In the genomic region with DNA sequence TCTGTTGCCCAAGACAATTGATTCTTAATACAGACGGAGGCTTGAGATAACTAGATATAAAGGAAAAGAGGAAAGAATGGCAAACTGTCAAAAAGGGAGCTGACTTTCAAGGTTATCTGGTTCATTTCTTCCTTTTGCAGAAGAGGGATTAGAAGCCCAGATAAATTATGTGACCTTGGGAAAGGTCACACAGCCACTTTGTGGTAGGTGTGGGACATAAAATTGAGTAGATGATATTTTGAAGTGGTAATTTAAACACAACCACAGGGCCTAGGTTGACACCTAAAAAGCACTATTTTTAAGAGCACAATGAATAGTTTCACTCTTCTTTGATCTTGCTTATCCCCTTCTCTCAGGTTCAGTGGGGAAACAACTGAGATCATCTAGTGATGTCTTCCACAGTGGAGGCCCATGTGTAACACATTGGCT, we compare ENCODE assay signal across 8 cellular contexts. TPM values are rescaled to one million over a fixed set of nuclear protein-coding genes. Genes with fewer than 3 reads are reported as not detected.
A peak's percentile ranks its signal among the peaks of the same experiment; 100 is the strongest.
DNase-seq lines count a peak whose midpoint lies in the region; ATAC-seq and TF ChIP-seq lines count a peak whose summit lies in the region.
"Had no signal": no experiment of that assay in that cellular context is flagged by ENCODE, and none has a peak within 500 bp of the region (broad histone marks: within the 10 kb centered on the region; RNA-seq: fewer than 3 reads in every experiment).

No MANE protein-coding gene starts in this region.

- no peaks in the 10 kb centered on the region for H3K27me3 Mint-ChIP-seq in natural killer cell treated with Interleukin-12 subunit alpha and Interleukin-12 subunit beta and Interleukin-15 and Interleukin-18, amount 100 ng/mL, for 72 hours
- H3K27me3 Mint-ChIP-seq in mesothelial cell of epicardium (ENCODE audit: low read depth), result peaks cover 3% of the 10 kb centered on the region

- peaks cover 25 to 39% of the 10 kb centered on the region in 2 donors for H3K4me1 Mint-ChIP-seq in natural killer cell treated with Interleukin-12 subunit alpha and Interleukin-12 subunit beta and Interleukin-15 and Interleukin-18, amount 100 ng/mL, for 72 hours (ENCODE audit: low read depth in 2 of 2)
- no peaks in the 10 kb centered on the region for H3K4me1 Mint-ChIP-seq in mesothelial cell of epicardium

- H3K36me3 ChIP-seq in SU-DHL-6 (ENCODE audit: low read length), result peaks cover 3% of the 10 kb centered on the region; the same call in 1 of the 2 replicates

- H3K9me3 ChIP-seq in SU-DHL-6 (ENCODE audit: insufficient read depth, low read length), result no peaks in the 10 kb centered on the region

- peak overlapping the region; percentile 24 for H3K9ac ChIP-seq in SU-DHL-6 (ENCODE audit: low read length)

- H3K9me2 ChIP-seq in SU-DHL-6 (replicated peaks; ENCODE audit: insufficient read depth, low read length), result no peaks in the 10 kb centered on the region

- no peaks in the 10 kb centered on the region for H4K20me1 ChIP-seq in SU-DHL-6 (ENCODE audit: low read depth, low read length)

- H3F3A ChIP-seq in SU-DHL-6 (ENCODE audit: insufficient read depth), result peaks cover 3% of the 10 kb centered on the region; the same call in 1 of the 2 replicates

- H3K36me3 Mint-ChIP-seq in natural killer cell treated with Interleukin-12 subunit alpha and Interleukin-12 subunit beta and Interleukin-15 and Interleukin-18, amount 100 ng/mL, for 72 hours, result peaks cover 4% of the 10 kb centered on the region
- no peaks in the 10 kb centered on the region for H3K36me3 Mint-ChIP-seq in mesothelial cell of epicardium

- peak overlapping the region; percentile 34 for H3K4me2 ChIP-seq in SU-DHL-6 (ENCODE audit: low read depth, low read length, poor library complexity, severe bottlenecking)

- TF ChIP-seq CTCF in SU-DHL-6 (IDR thresholded peaks at IDR 0.05; ENCODE audit: insufficient read depth, low read length, poor library complexity, severe bottlenecking), result no peak
- no peak for TF ChIP-seq CTCF in mesothelial cell of epicardium (IDR thresholded peaks at IDR 0.05; ENCODE audit: unreplicated experiment)

- H3K4me3 Mint-ChIP-seq in natural killer cell treated with Interleukin-12 subunit alpha and Interleukin-12 subunit beta and Interleukin-15 and Interleukin-18, amount 100 ng/mL, for 72 hours, result peak overlapping the region; percentile 93
- no peak overlapping the region for H3K4me3 Mint-ChIP-seq in mesothelial cell of epicardium

- peak overlapping the region; percentile 73 for H2AFZ ChIP-seq in SU-DHL-6 (ENCODE audit: low read depth, low read length, severe bottlenecking)

- peak overlapping the region; percentile 9 for H3K27ac ChIP-seq in SU-DHL-6 (ENCODE audit: low read depth, low read length)

- peaks cover 2% of the 10 kb centered on the region for H3K9me3 Mint-ChIP-seq in natural killer cell treated with Interleukin-12 subunit alpha and Interleukin-12 subunit beta and Interleukin-15 and Interleukin-18, amount 100 ng/mL, for 72 hours
- H3K9me3 Mint-ChIP-seq in mesothelial cell of epicardium, result peaks cover 15% of the 10 kb centered on the region

- no peaks in the 10 kb centered on the region for H3K79me2 ChIP-seq in SU-DHL-6 (ENCODE audit: insufficient read depth, low read length)

- peak overlapping the region; percentile 11 for H3K4me3 ChIP-seq in SU-DHL-6 (ENCODE audit: insufficient read depth, low read length, poor library complexity, severe bottlenecking)

- peak overlapping the region; percentile 93 to 95 for H3K27ac Mint-ChIP-seq in natural killer cell treated with Interleukin-12 subunit alpha and Interleukin-12 subunit beta and Interleukin-15 and Interleukin-18, amount 100 ng/mL, for 72 hours
- H3K27ac Mint-ChIP-seq in mesothelial cell of epicardium, result no peak overlapping the region

- no peak for DNase-seq in natural killer cell treated with Interleukin-12 subunit alpha and Interleukin-12 subunit beta and Interleukin-15 and Interleukin-18, amount 100 ng/mL, for 72 hours (ENCODE audit: low spot score)
- DNase-seq in cortex of kidney (lab: John Stamatoyannopoulos, UW) (no peak), mesothelial cell of epicardium (ENCODE audit: low spot score in 2 of 2, unreplicated experiment in 2 of 2) (no peak)
- DNase-seq: NCI-H2029 had no signal

- ATAC-seq in GM19023 (IDR thresholded peaks at IDR 0.05; ENCODE audit: unreplicated experiment) (peak; percentile 18), HG02840 (IDR thresholded peaks at IDR 0.05; ENCODE audit: low FRiP score, unreplicated experiment) (peak; percentile 38), GM21825 (IDR thresholded peaks at IDR 0.05; ENCODE audit: unreplicated experiment) (no peak)
- peak in 1 of 2 donors; percentile 54 for ATAC-seq in natural killer cell treated with Interleukin-12 subunit alpha and Interleukin-12 subunit beta and Interleukin-15 and Interleukin-18, amount 100 ng/mL, for 72 hours

- H3K27me3 ChIP-seq in SU-DHL-6 (ENCODE audit: low read length), result no peaks in the 10 kb centered on the region

RNA-seq across cellular contexts. Expression of gene KIAA0040, which starts 16.9 kb away (rescaled TPM):
- 10 to 100 TPM; 11.2 to 19.3 TPM for total RNA-seq in natural killer cell treated with Interleukin-12 subunit alpha and Interleukin-12 subunit beta and Interleukin-15 and Interleukin-18, amount 100 ng/mL, for 72 hours
- 3.4 to 3.8 TPM (median 3.7 TPM) in 3 replicates for total RNA-seq in mesothelial cell of epicardium
